8 cellular contexts compared by ENCODE assay signal in genomic region chr11:93740802-93741093, GRCh38. TPM values are rescaled to one million over a fixed set of nuclear protein-coding genes. Genes with fewer than 3 reads are reported as not detected.
DNase-seq lines count a peak whose midpoint lies in the region; ATAC-seq and TF ChIP-seq lines count a peak whose summit lies in the region.

No MANE protein-coding gene starts in this region.

- in situ Hi-C loops in Panc1 (cut with HindIII; ENCODE audit: low pct_unique_long_range_greater_than_20kb, low sequenced_read_pairs), result no loop called here

- BruUV-seq in Panc1 (replicated peaks; lab: Mats Ljungman, UMichigan), result TSS peak; percentile 81

- no peaks in the 10 kb centered on the region for H3K9me3 ChIP-seq in Panc1 (ENCODE audit: control insufficient read depth, insufficient read depth, low read depth, low read length)
- H3K9me3 ChIP-seq in tibial artery, result no peaks in the 10 kb centered on the region

- POLR2A ChIA-PET in Panc1 (lab: Charles Lee), result interaction anchor here (0.6 to 2.2 kb wide), 5 partner anchors 10 to 388 kb away, joined by 3 to 19 read pairs (median 3); partner anchors contain the start of genes MED17 and PANX1

- H3K4me1 ChIP-seq in Panc1 (ENCODE audit: control insufficient read depth, insufficient read depth, low read length) (peaks cover 47% of the 10 kb centered on the region), tibial artery (peaks cover 0 to 62% (median 43%) of the 10 kb centered on the region in 4 donors)

- intact Hi-C loops in Panc1 (cut with micrococcal nuclease; ENCODE audit: unreplicated experiment), result no loop called here
- intact Hi-C loops in tibial artery (cut with DNase I; ENCODE audit: low total_unique reads), result no loop called here

- H3K36me3 ChIP-seq in Panc1 (ENCODE audit: control insufficient read depth, insufficient read depth, low read length) (peaks cover 47% of the 10 kb centered on the region), tibial artery (peaks cover 19 to 36% (median 32%) of the 10 kb centered on the region in 3 donors)

- H3K4me3 ChIP-seq in Panc1 (ENCODE audit: low read depth in 2 of 2, low read length in 2 of 2) (peak overlapping the region; percentile 72 to 84), fibroblast of villous mesenchyme (ENCODE audit: low read depth, low read length) (peak overlapping the region; percentile 98), tibial artery (peak overlapping the region; percentile 74 to 89)

- TF ChIP-seq CTCF in Panc1 (IDR thresholded peaks at IDR 0.05) (no peak), fibroblast of villous mesenchyme (IDR thresholded peaks at IDR 0.05; ENCODE audit: insufficient read depth, low read depth, low read length) (no peak), tibial artery (IDR thresholded peaks at IDR 0.05) (no peak)

- H3K27ac ChIP-seq in Panc1 (ENCODE audit: low read length) (peak overlapping the region; percentile 97), tibial artery (peak overlapping the region; percentile 91 to 93)

- DNase-seq in COLO829 (ENCODE audit: low spot score), result peak; percentile 40
- peak; percentile 64 for DNase-seq in HT1080 (ENCODE audit: low read depth)
- DNase-seq in Panc1 (ENCODE audit: low read depth, low spot score), result no peak
- peak; percentile 86 for DNase-seq in activated effector memory CD4-positive, alpha-beta T cell treated with anti-CD3 and anti-CD28 coated beads, Interleukin-2, amount 50 U/mL, for 16 hours
- DNase-seq in fibroblast of villous mesenchyme (ENCODE audit: low read depth), result peak; percentile 73
- peak in 34 of 56 donors; percentile 8 to 69 (median 49) for DNase-seq in nucleus accumbens (lab: John Stamatoyannopoulos, UW)
- peak; percentile 55 to 71 for DNase-seq in tibial artery

- ATAC-seq in GM21360 (IDR thresholded peaks at IDR 0.05; ENCODE audit: unreplicated experiment) (peak; percentile 35), Panc1 (peak; percentile 49)

- CTCF ChIA-PET in Panc1 (lab: Charles Lee), result interaction anchor here (1.7 kb wide), 1 partner anchor 43 kb away, joined by 6 read pairs; the partner anchor contains the start of gene MED17

- H3K27me3 ChIP-seq in Panc1 (ENCODE audit: control insufficient read depth, insufficient read depth, low read length), result no peaks in the 10 kb centered on the region
- H3K27me3 ChIP-seq in tibial artery, result no peaks in the 10 kb centered on the region

RNA-seq across cellular contexts. Expression of gene TAF1D, which starts 0.5 kb away (rescaled TPM):
- 118 and 126 TPM in 2 replicates for total RNA-seq in HT1080 (2014; rRNA removed; shearing (Covaris generic))
- polyA plus RNA-seq in HT1080 (2015; cell fraction: cytosol; rRNA removed), result 157 and 161 TPM in 2 replicates
- 682 and 792 TPM in 2 replicates for polyA plus RNA-seq in HT1080 (2015; cell fraction: nucleus; rRNA removed)
- 165 TPM for total RNA-seq in Panc1 (2021; ENCODE audit: unreplicated experiment)
- 79.9 TPM for polyA plus RNA-seq in Panc1 (2012; ENCODE audit: insufficient read length)
- 111 and 181 TPM in 2 replicates for total RNA-seq in fibroblast of villous mesenchyme

RNA-seq across cellular contexts. Expression of gene C11orf54, which starts 0.7 kb away (rescaled TPM):
- total RNA-seq in HT1080 (2014; rRNA removed; shearing (Covaris generic)), result 9.6 and 16.3 TPM in 2 replicates
- polyA plus RNA-seq in HT1080 (2015; cell fraction: cytosol; rRNA removed), result 14.4 and 16.2 TPM in 2 replicates
- polyA plus RNA-seq in HT1080 (2015; cell fraction: nucleus; rRNA removed), result 33.2 and 36.0 TPM in 2 replicates
- total RNA-seq in Panc1 (2021; ENCODE audit: unreplicated experiment) (31.0 TPM), fibroblast of villous mesenchyme (10.0 and 13.8 TPM in 2 replicates)
- 16.5 TPM for polyA plus RNA-seq in Panc1 (2012; ENCODE audit: insufficient read length)

RNA-seq across cellular contexts. Expression of gene MED17, which starts 43.3 kb away (rescaled TPM):
- total RNA-seq in HT1080 (2014; rRNA removed; shearing (Covaris generic)), result 26.8 and 28.6 TPM in 2 replicates
- polyA plus RNA-seq in HT1080 (2015; cell fraction: cytosol; rRNA removed), result 27.3 and 31.1 TPM in 2 replicates
- polyA plus RNA-seq in HT1080 (2015; cell fraction: nucleus; rRNA removed), result 82.4 and 89.7 TPM in 2 replicates
- total RNA-seq in Panc1 (2021; ENCODE audit: unreplicated experiment) (52.4 TPM), fibroblast of villous mesenchyme (26.4 and 39.3 TPM in 2 replicates)
- 53.1 TPM for polyA plus RNA-seq in Panc1 (2012; ENCODE audit: insufficient read length)
